Comparison of ENCODE assay signal across 12 cellular contexts in genomic region chr2:116467243-116467642, GRCh38.
"Had no signal": no experiment of that assay in that cellular context is flagged by ENCODE, and none has a peak within 500 bp of the region (broad histone marks: within the 10 kb centered on the region; RNA-seq: fewer than 3 reads in every experiment).

No MANE protein-coding gene starts in this region.

- H3K27ac ChIP-seq: cardiac muscle cell, esophagus squamous epithelium, foreskin keratinocyte, right atrium auricular region had no signal

- H3K27ac Mint-ChIP-seq: activated naive CD8-positive, alpha-beta T cell; activated T-cell treated with anti-CD3 and anti-CD28 coated beads, Interleukin-2, amount 50 U/mL, for 24 hours; naive thymus-derived CD4-positive, alpha-beta T cell had no signal

- H3K4me3 ChIP-seq: cardiac muscle cell, esophagus squamous epithelium, right atrium auricular region had no signal

- ATAC-seq: foreskin keratinocyte; left cardiac atrium; naive thymus-derived CD4-positive, alpha-beta T cell had no signal

- H3K27me3 ChIP-seq: cardiac muscle cell, esophagus squamous epithelium, foreskin keratinocyte, right atrium auricular region had no signal

- H3K4me1 Mint-ChIP-seq: naive thymus-derived CD4-positive, alpha-beta T cell had no signal

- H3K27me3 Mint-ChIP-seq: activated naive CD8-positive, alpha-beta T cell; activated T-cell treated with anti-CD3 and anti-CD28 coated beads, Interleukin-2, amount 50 U/mL, for 24 hours; naive thymus-derived CD4-positive, alpha-beta T cell had no signal

- H3K36me3 Mint-ChIP-seq: activated naive CD8-positive, alpha-beta T cell had no signal

- DNase-seq: activated CD4-positive, alpha-beta T cell treated with anti-CD3 and anti-CD28 coated beads, Interleukin-2, amount 50 U/mL, for 4 hours; activated gamma-delta T cell; activated T-cell treated with anti-CD3 and anti-CD28 coated beads, Interleukin-2, amount 50 U/mL, for 24 hours; amygdala; esophagus squamous epithelium; foreskin keratinocyte; left cardiac atrium; naive thymus-derived CD4-positive, alpha-beta T cell; small intestine had no signal

- H3K4me3 Mint-ChIP-seq: activated naive CD8-positive, alpha-beta T cell; activated T-cell treated with anti-CD3 and anti-CD28 coated beads, Interleukin-2, amount 50 U/mL, for 24 hours; naive thymus-derived CD4-positive, alpha-beta T cell had no signal

- H3K36me3 ChIP-seq: cardiac muscle cell, esophagus squamous epithelium, right atrium auricular region had no signal

- FAIRE-seq: small intestine had no signal

- H3K4me1 ChIP-seq: esophagus squamous epithelium, foreskin keratinocyte, right atrium auricular region had no signal
